20 cellular contexts compared by ENCODE assay signal in genomic region chr19:3213159-3213558, GRCh38. TPM values are rescaled to one million over a fixed set of nuclear protein-coding genes. Genes with fewer than 3 reads are reported as not detected.
DNase-seq lines count a peak whose midpoint lies in the region; ATAC-seq, FAIRE-seq and TF ChIP-seq lines count a peak whose summit lies in the region.
"Had no signal": no experiment of that assay in that cellular context is flagged by ENCODE, and none has a peak within 500 bp of the region (broad histone marks: within the 10 kb centered on the region; RNA-seq: fewer than 3 reads in every experiment).

No MANE protein-coding gene starts in this region.

- H3K27me3 ChIP-seq in BLaER1 treated with 17β-estradiol and CSF1 and Interleukin-3, amounts not matched to agents 10 nM and 100 nM: no peaks in the 10 kb centered on the region

- no peak for FAIRE-seq in D721Med (lab: Jason Lieb, UNC)
- FAIRE-seq: A549, GM12892 had no signal

- no peaks in the 10 kb centered on the region for H3K27me3 Mint-ChIP-seq in activated naive CD8-positive, alpha-beta T cell treated with anti-CD3 and anti-CD28 coated beads, Interleukin-2, amount 10 ng/mL, durations not matched to agents 7 days and 5 days
- H3K27me3 Mint-ChIP-seq in memory B cell (no peaks in the 10 kb centered on the region), T-helper 17 cell (no peaks in the 10 kb centered on the region)
- H3K27me3 Mint-ChIP-seq: CD4-positive, alpha-beta T cell had no signal

- no peaks in the 10 kb centered on the region for H3K36me3 Mint-ChIP-seq in activated naive CD8-positive, alpha-beta T cell treated with anti-CD3 and anti-CD28 coated beads, Interleukin-2, amount 10 ng/mL, durations not matched to agents 7 days and 5 days
- peaks cover 2% of the 10 kb centered on the region for H3K36me3 Mint-ChIP-seq in memory B cell
- H3K36me3 Mint-ChIP-seq in T-helper 17 cell (ENCODE audit: low read depth): no peaks in the 10 kb centered on the region

- H3K4me3 ChIP-seq in BLaER1 treated with 17β-estradiol and CSF1 and Interleukin-3, amounts not matched to agents 10 nM and 100 nM: no peak overlapping the region
- H3K4me3 ChIP-seq in HEK293 (ENCODE audit: low read depth, low read length): no peak overlapping the region
- H3K4me3 ChIP-seq: A549, HAP-1 had no signal

- peaks cover 0 to 52% (median 31%) of the 10 kb centered on the region in 11 experiments; a peak in 18 of 22 replicates for H4K20me1 ChIP-seq in BLaER1 treated with 17β-estradiol and CSF1 and Interleukin-3, amounts not matched to agents 10 nM and 100 nM

- peak overlapping the region in 4 of 11 experiments; percentile 22 to 42 (median 32); a peak in 2 of 22 replicates for H3K9ac ChIP-seq in BLaER1 treated with 17β-estradiol and CSF1 and Interleukin-3, amounts not matched to agents 10 nM and 100 nM

- TF ChIP-seq CTCF in HEK293 (tag by site-specific recombination; IDR thresholded peaks at IDR 0.05): no peak
- no peak for TF ChIP-seq CTCF in D721Med (IDR thresholded peaks at IDR 0.05; ENCODE audit: insufficient read depth, missing control alignments)

- H3K27ac Mint-ChIP-seq in activated naive CD8-positive, alpha-beta T cell treated with anti-CD3 and anti-CD28 coated beads, Interleukin-2, amount 10 ng/mL, durations not matched to agents 7 days and 5 days: peak overlapping the region; percentile 47
- H3K27ac Mint-ChIP-seq in memory B cell (no peak overlapping the region), T-helper 17 cell (no peak overlapping the region)
- H3K27ac Mint-ChIP-seq: CD4-positive, alpha-beta T cell; HFFc6 had no signal

- H3K27ac ChIP-seq in BLaER1 treated with 17β-estradiol and CSF1 and Interleukin-3, amounts not matched to agents 10 nM and 100 nM: peak overlapping the region in 9 of 11 experiments; percentile 6 to 58 (median 35); a peak in 11 of 22 replicates
- H3K27ac ChIP-seq in HEK293 (ENCODE audit: extremely low read depth, low read depth, low read length): no peak overlapping the region
- H3K27ac ChIP-seq: A549, HL-60 had no signal

- H3K9me3 Mint-ChIP-seq in activated naive CD8-positive, alpha-beta T cell treated with anti-CD3 and anti-CD28 coated beads, Interleukin-2, amount 10 ng/mL, durations not matched to agents 7 days and 5 days: no peaks in the 10 kb centered on the region
- H3K9me3 Mint-ChIP-seq in memory B cell: no peaks in the 10 kb centered on the region
- H3K9me3 Mint-ChIP-seq: CD4-positive, alpha-beta T cell; HFFc6 had no signal

- CTCF ChIA-PET in HEK293 (lab: Yijun Ruan, JAX): interaction anchor here (0.6 kb wide), 1 partner anchor 829 kb away, joined by 4 read pairs; no protein-coding TSS in a partner anchor

- peaks cover 7 to 29% (median 20%) of the 10 kb centered on the region in 10 experiments for H3K4me1 ChIP-seq in BLaER1 treated with 17β-estradiol and CSF1 and Interleukin-3, amounts not matched to agents 10 nM and 100 nM
- no peaks in the 10 kb centered on the region for H3K4me1 ChIP-seq in HEK293 (ENCODE audit: control insufficient read depth, insufficient read depth, low read length)
- H3K4me1 ChIP-seq: A549, HAP-1 had no signal

- no peak overlapping the region for H3K4me3 Mint-ChIP-seq in activated naive CD8-positive, alpha-beta T cell treated with anti-CD3 and anti-CD28 coated beads, Interleukin-2, amount 10 ng/mL, durations not matched to agents 7 days and 5 days
- H3K4me3 Mint-ChIP-seq in memory B cell: peak overlapping the region; percentile 56
- H3K4me3 Mint-ChIP-seq in T-helper 17 cell: no peak overlapping the region
- H3K4me3 Mint-ChIP-seq: CD4-positive, alpha-beta T cell; HFFc6 had no signal

- peak overlapping the region; percentile 32 to 79 (median 56); a peak in 20 of 22 replicates for H3K4me2 ChIP-seq in BLaER1 treated with 17β-estradiol and CSF1 and Interleukin-3, amounts not matched to agents 10 nM and 100 nM
- H3K4me2 ChIP-seq: A549 had no signal

- no peaks in the 10 kb centered on the region for H3K9me3 ChIP-seq in BLaER1 treated with 17β-estradiol and CSF1 and Interleukin-3, amounts not matched to agents 10 nM and 100 nM (replicated peaks in 1 of 11)
- H3K9me3 ChIP-seq in HEK293 (ENCODE audit: control insufficient read depth, insufficient read depth, low read depth, low read length) (no peaks in the 10 kb centered on the region), T-helper 17 cell (ENCODE audit: control insufficient read depth, low read length, poor library complexity, severe bottlenecking) (no peaks in the 10 kb centered on the region)
- H3K9me3 ChIP-seq: A549, HAP-1 had no signal

- peaks cover 2% of the 10 kb centered on the region for H3K4me1 Mint-ChIP-seq in activated naive CD8-positive, alpha-beta T cell treated with anti-CD3 and anti-CD28 coated beads, Interleukin-2, amount 10 ng/mL, durations not matched to agents 7 days and 5 days
- H3K4me1 Mint-ChIP-seq in memory B cell: peaks cover 8% of the 10 kb centered on the region
- peaks cover 7% of the 10 kb centered on the region for H3K4me1 Mint-ChIP-seq in T-helper 17 cell

- no peak for DNase-seq in activated naive CD8-positive, alpha-beta T cell treated with anti-CD3 and anti-CD28 coated beads, Interleukin-2, amount 10 ng/mL, durations not matched to agents 7 days and 5 days
- DNase-seq in memory B cell (ENCODE audit: low spot score in 2 of 2): no peak
- DNase-seq in UCSD-AML1 (lab: John Stamatoyannopoulos, UW; ENCODE audit: unreplicated experiment): no peak
- no peak for DNase-seq in T-helper 17 cell
- DNase-seq in hippocampal formation (lab: John Stamatoyannopoulos, UW): no peak
- no peak for DNase-seq in D721Med (ENCODE audit: insufficient read length, low spot score)
- DNase-seq: Calu3; CD4-positive, alpha-beta T cell; DMS153; DMS79 treated with DMSO at 0.1 percent for 48 hours; GDM1; GOT3; HFFc6; KBM-7 had no signal

- peaks cover 19 to 57% (median 27%) of the 10 kb centered on the region in 11 experiments for H3K36me3 ChIP-seq in BLaER1 treated with 17β-estradiol and CSF1 and Interleukin-3, amounts not matched to agents 10 nM and 100 nM
- H3K36me3 ChIP-seq in HEK293 (ENCODE audit: control insufficient read depth in 2 of 2, insufficient read depth in 1 of 2, low read length in 2 of 2): peaks cover 0 to 18% of the 10 kb centered on the region in 2 experiments; a peak in 2 of 3 replicates
- H3K36me3 ChIP-seq: HAP-1 had no signal

- ATAC-seq in activated naive CD8-positive, alpha-beta T cell treated with anti-CD3 and anti-CD28 coated beads, Interleukin-2, amount 10 ng/mL, durations not matched to agents 7 days and 5 days (ENCODE audit: low read depth): no peak
- ATAC-seq in memory B cell (ENCODE audit: low read depth) (no peak), T-helper 17 cell (no peak)
- ATAC-seq: A549 had no signal

- POLR2A ChIA-PET in HEK293 (lab: Yijun Ruan, JAX): no interaction called here
- POLR2A ChIA-PET in activated naive CD8-positive, alpha-beta T cell treated with anti-CD3 and anti-CD28 coated beads, Interleukin-2, amount 10 ng/mL, durations not matched to agents 7 days and 5 days (lab: Charles Lee): no interaction called here

TF ChIP-seq in HEK293, 187 proteins besides CTCF, POLR2A, EP300 and RAD21 (continues in another document):
- TF ChIP-seq ZNF623 (tag by site-specific recombination; IDR thresholded peaks at IDR 0.05) (peak; percentile 100), SP7 (tag by site-specific recombination; IDR thresholded peaks at IDR 0.05) (no peak), ZNF280D (tag by site-specific recombination; IDR thresholded peaks at IDR 0.05) (0 out of 2 replicates have a peak, but pooled peaks have one; percentile 43), KLF1 (tag by site-specific recombination; IDR thresholded peaks at IDR 0.05) (no peak), ZNF354C (tag by site-specific recombination; IDR thresholded peaks at IDR 0.05; ENCODE audit: borderline replicate concordance, low read depth) (no peak), PRDM1 (tag by site-specific recombination; IDR thresholded peaks at IDR 0.05) (peak; percentile 49; the same call in 1 of the 2 replicates), SALL2 (tag by site-specific recombination; IDR thresholded peaks at IDR 0.05; ENCODE audit: borderline replicate concordance) (no peak)

RNA-seq across cellular contexts. Expression of gene CELF5, which starts 11.3 kb away (rescaled TPM):
- under 1 TPM in 1 of 2 experiments, not detected in 1; 0.14 TPM for total RNA-seq in activated naive CD8-positive, alpha-beta T cell treated with anti-CD3 and anti-CD28 coated beads, Interleukin-2, amount 10 ng/mL, durations not matched to agents 7 days and 5 days
- under 1 TPM; 0.42 to 0.57 TPM for total RNA-seq in T-helper 17 cell

RNA-seq across cellular contexts. Expression of gene NCLN, which starts 27.4 kb away (rescaled TPM):
- 10 to 100 TPM; 51.1 to 53.8 TPM for total RNA-seq in activated naive CD8-positive, alpha-beta T cell treated with anti-CD3 and anti-CD28 coated beads, Interleukin-2, amount 10 ng/mL, durations not matched to agents 7 days and 5 days
- 10 to 100 TPM; 47.8 to 50.6 TPM for total RNA-seq in T-helper 17 cell

RNA-seq across cellular contexts. Expression of gene S1PR4, which starts 34.6 kb away (rescaled TPM):
- 100 to 1,000 TPM; 133 to 134 TPM for total RNA-seq in activated naive CD8-positive, alpha-beta T cell treated with anti-CD3 and anti-CD28 coated beads, Interleukin-2, amount 10 ng/mL, durations not matched to agents 7 days and 5 days
- total RNA-seq in T-helper 17 cell: 10 to 100 TPM; 83.1 to 97.0 TPM
- total RNA-seq: Calu3, HFFc6 had no signal
